Comparison of ENCODE assay signal across 26 cellular contexts in genomic region chr12:126607157-126607556, GRCh38.
"Had no signal": no experiment of that assay in that cellular context is flagged by ENCODE, and none has a peak within 500 bp of the region (broad histone marks: within the 10 kb centered on the region; RNA-seq: fewer than 3 reads in every experiment).

No MANE protein-coding gene starts in this region.

- H3K9me3 ChIP-seq: colonic mucosa, gastrocnemius medialis had no signal

- H3K4me1 ChIP-seq: colonic mucosa, esophagus squamous epithelium, gastrocnemius medialis, heart right ventricle, left lung, lower lobe of right lung had no signal

- H3K36me3 ChIP-seq: colonic mucosa, esophagus squamous epithelium, gastrocnemius medialis, heart right ventricle, left lung, lower lobe of right lung had no signal

- H3K27ac ChIP-seq: colonic mucosa, epithelial cell of prostate, esophagus squamous epithelium, gastrocnemius medialis, heart right ventricle, left lung, lower lobe of right lung had no signal

- H3K27me3 ChIP-seq: colonic mucosa, esophagus squamous epithelium, gastrocnemius medialis, heart right ventricle, left lung had no signal

- FAIRE-seq: endometrium, islet of Langerhans, keratinocyte had no signal

- H3K4me3 ChIP-seq: colonic mucosa, esophagus squamous epithelium, gastrocnemius medialis, heart right ventricle, left lung, lower lobe of right lung, mucosa of descending colon had no signal

- DNase-seq: cerebellar nuclear complex; colonic mucosa; cortex of kidney; effector CD8-positive, alpha-beta T cell; effector memory CD8-positive, alpha-beta T cell; endodermal cell; erythroblast; esophagus squamous epithelium; foreskin fibroblast; foreskin melanocyte; gastrocnemius medialis; glutamatergic neuron; head of caudate nucleus; heart right ventricle; hippocampal formation; left colon; left lung; left ventricle myocardium superior; lower lobe of right lung; mesenchymal stem cell; mucosa of descending colon had no signal

- ATAC-seq: effector memory CD8-positive, alpha-beta T cell; esophagus mucosa; gastrocnemius medialis; heart right ventricle; left colon; left ventricle myocardium superior; mucosa of descending colon had no signal
